Comparison of ENCODE assay signal across 16 cellular contexts in the genomic region with DNA sequence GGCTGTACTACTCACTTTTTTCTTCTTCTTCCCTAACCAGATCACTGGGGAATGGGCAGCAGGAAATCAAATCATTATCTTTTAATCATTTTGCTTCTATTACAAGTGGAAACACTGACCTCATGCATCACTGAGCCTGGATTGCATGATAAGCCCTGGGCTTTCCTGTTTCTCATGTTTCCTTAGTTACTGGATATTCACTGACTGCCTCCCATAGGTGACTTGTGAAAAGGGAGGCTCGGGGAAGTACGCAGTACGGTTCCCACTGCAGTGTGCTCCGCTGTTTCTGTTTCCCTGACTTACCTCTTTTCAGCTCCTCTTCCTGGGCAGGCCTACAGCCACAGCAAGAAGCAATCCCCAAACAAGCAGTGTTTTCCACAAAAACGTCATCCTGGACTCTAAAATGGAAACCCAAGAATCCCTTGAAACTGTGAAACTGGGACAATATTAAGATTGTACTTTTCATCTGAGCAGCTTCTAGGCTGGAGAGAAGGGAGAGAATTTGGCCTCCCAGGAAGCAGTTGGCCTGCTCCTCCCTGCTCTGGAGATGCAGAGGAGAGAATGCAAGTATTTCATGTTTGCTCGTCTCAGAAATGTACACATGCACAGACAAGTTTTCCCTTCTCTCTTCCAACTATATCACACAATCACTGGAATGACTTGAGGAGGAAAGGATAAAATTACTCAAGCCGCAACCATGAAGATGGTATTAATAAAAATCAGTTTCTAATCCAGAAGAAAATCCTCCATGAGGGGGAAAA. TPM values are rescaled to one million over a fixed set of nuclear protein-coding genes. Genes with fewer than 3 reads are reported as not detected.
A peak's percentile ranks its signal among the peaks of the same experiment; 100 is the strongest.
DNase-seq lines count a peak whose midpoint lies in the region; ATAC-seq, FAIRE-seq and TF ChIP-seq lines count a peak whose summit lies in the region.
"Had no signal": no experiment of that assay in that cellular context is flagged by ENCODE, and none has a peak within 500 bp of the region (broad histone marks: within the 10 kb centered on the region; RNA-seq: fewer than 3 reads in every experiment).

No MANE protein-coding gene starts in this region.

- FAIRE-seq in HTR-8/SVneo (lab: Jason Lieb, UNC): no peak

- no peak for TF ChIP-seq POLR2A in right lobe of liver (IDR thresholded peaks at IDR 0.05)

- WGBS in right lobe of liver (ENCODE audit: insufficient coverage, low coverage, low lambda C conversion rate, missing lambda C conversion rate): 42% methylated on average over 7 of the region's 7 CpGs
- WGBS in thymus: 64% methylated on average over 7 of the region's 7 CpGs

- H3K27ac Mint-ChIP-seq in glutamatergic neuron (ENCODE audit: unreplicated experiment): no peak overlapping the region

- H3K4me1 ChIP-seq in right lobe of liver (no peaks in the 10 kb centered on the region), thymus (ENCODE audit: control insufficient read depth, insufficient read depth, low read length) (no peaks in the 10 kb centered on the region)
- H3K4me1 ChIP-seq: tibial artery had no signal

- H3K27me3 ChIP-seq in right lobe of liver: no peaks in the 10 kb centered on the region
- H3K27me3 ChIP-seq in thymus (ENCODE audit: control insufficient read depth, insufficient read depth): no peaks in the 10 kb centered on the region
- H3K27me3 ChIP-seq: tibial artery had no signal

- intact Hi-C loops in right lobe of liver (cut with DNase I): no loop called here

- H3K27ac ChIP-seq in epithelial cell of prostate (peak overlapping the region; percentile 81), right lobe of liver (no peak overlapping the region), thymus (ENCODE audit: low read depth) (peak overlapping the region; percentile 32)
- H3K27ac ChIP-seq: 22Rv1, tibial artery had no signal

- TF ChIP-seq CTCF in right lobe of liver (IDR thresholded peaks at IDR 0.05) (no peak), glutamatergic neuron (IDR thresholded peaks at IDR 0.05; ENCODE audit: partially characterized antibody, unreplicated experiment) (no peak)

- DNase-seq in DMS79 treated with DMSO at 0.1 percent for 48 hours (lab: John Stamatoyannopoulos, UW) (peak; percentile 18), DMS79 (lab: John Stamatoyannopoulos, UW) (no peak), epithelial cell of prostate (ENCODE audit: low read depth, low spot score) (no peak), right lobe of liver (no peak), glutamatergic neuron (no peak), HTR-8/SVneo (ENCODE audit: insufficient read length, low spot score) (no peak)
- no peak for DNase-seq in activated CD4-positive, alpha-beta T cell treated with anti-CD3 and anti-CD28 coated beads for 4 hours
- DNase-seq: activated CD4-positive, alpha-beta T cell treated with anti-CD3 and anti-CD28 coated beads, Interleukin-2, amount 50 U/mL, for 48 hours; effector CD4-positive, alpha-beta T cell; NCI-H2171; stimulated activated CD4-positive, alpha-beta T cell treated with anti-CD3 and anti-CD28 coated beads, Interleukin-4, amount 100 ng/mL, for 24 hours had no signal

- H3K9me3 ChIP-seq in right lobe of liver (no peaks in the 10 kb centered on the region), thymus (ENCODE audit: control insufficient read depth) (no peaks in the 10 kb centered on the region)
- H3K9me3 ChIP-seq: tibial artery had no signal

- peaks cover 1% of the 10 kb centered on the region for H3K9me3 Mint-ChIP-seq in glutamatergic neuron (ENCODE audit: unreplicated experiment)
- H3K9me3 Mint-ChIP-seq: activated naive CD4-positive, alpha-beta T cell treated with anti-CD3 and anti-CD28 coated beads, Interleukin-2, amount 50 U/mL, for 72 hours had no signal

- no peaks in the 10 kb centered on the region for H3K36me3 Mint-ChIP-seq in glutamatergic neuron (ENCODE audit: unreplicated experiment)
- H3K36me3 Mint-ChIP-seq: activated naive CD4-positive, alpha-beta T cell treated with anti-CD3 and anti-CD28 coated beads, Interleukin-2, amount 50 U/mL, for 72 hours had no signal

- H3K36me3 ChIP-seq in right lobe of liver (no peaks in the 10 kb centered on the region), thymus (ENCODE audit: control insufficient read depth, insufficient read depth) (no peaks in the 10 kb centered on the region)
- H3K36me3 ChIP-seq: tibial artery had no signal

- H3K4me1 Mint-ChIP-seq in glutamatergic neuron (ENCODE audit: low read depth, unreplicated experiment): no peaks in the 10 kb centered on the region

- peak; percentile 67 to 82 (median 74) for ATAC-seq in right lobe of liver
- ATAC-seq: activated naive CD4-positive, alpha-beta T cell treated with anti-CD3 and anti-CD28 coated beads, Interleukin-2, amount 50 U/mL, for 72 hours had no signal

- H3K4me3 ChIP-seq in right lobe of liver: no peak overlapping the region
- no peak overlapping the region for H3K4me3 ChIP-seq in thymus (ENCODE audit: low read length)
- H3K4me3 ChIP-seq: tibial artery had no signal

- no peak overlapping the region for H3K4me3 Mint-ChIP-seq in glutamatergic neuron (ENCODE audit: unreplicated experiment)

- no peaks in the 10 kb centered on the region for H3K27me3 Mint-ChIP-seq in glutamatergic neuron (ENCODE audit: unreplicated experiment)

RNA-seq across cellular contexts. Expression of a gene that starts 13.1 kb away (rescaled TPM):
- total RNA-seq in right lobe of liver (not detected), glutamatergic neuron (ENCODE audit: unreplicated experiment) (not detected)
- not detected for polyA plus RNA-seq in thymus
- total RNA-seq: activated naive CD4-positive, alpha-beta T cell treated with anti-CD3 and anti-CD28 coated beads, Interleukin-2, amount 50 U/mL, for 72 hours; mononuclear cell had no signal

RNA-seq across cellular contexts. Expression of a gene that starts 22.1 kb away (rescaled TPM):
- total RNA-seq in right lobe of liver (not detected), glutamatergic neuron (ENCODE audit: unreplicated experiment) (not detected)
- polyA plus RNA-seq in thymus: not detected
- total RNA-seq: activated naive CD4-positive, alpha-beta T cell treated with anti-CD3 and anti-CD28 coated beads, Interleukin-2, amount 50 U/mL, for 72 hours; mononuclear cell had no signal

RNA-seq across cellular contexts. Expression of a gene that starts 45.8 kb away (rescaled TPM):
- total RNA-seq in right lobe of liver: 100 to 1,000 TPM in 1 of 6 experiments, 10 to 100 TPM in 5; 21.2 to 235 (median 66.8) TPM
- polyA plus RNA-seq in thymus: 1,667 TPM
- total RNA-seq in glutamatergic neuron (ENCODE audit: unreplicated experiment): not detected

Comparison
In these comparisons a context has a peak if more than half of its experiments do, and no peak if none do; other contexts are left out.
1. H3K27ac ChIP-seq: peak in epithelial cell of prostate (single experiment) and thymus (single experiment); none in right lobe of liver (0 of 3).
2. RNA of a gene that starts 45.8 kb away (total RNA-seq): 21.2 to 235 TPM in right lobe of liver; not detected in glutamatergic neuron (single experiment); every median in the first group is over 10 times any median in the second.